Comparison of ENCODE assay signal across 19 cellular contexts in genomic region chrX:77427586-77427985, GRCh38. TPM values are rescaled to one million over a fixed set of nuclear protein-coding genes. Genes with fewer than 3 reads are reported as not detected.
DNase-seq lines count a peak whose midpoint lies in the region; ATAC-seq, FAIRE-seq and TF ChIP-seq lines count a peak whose summit lies in the region.
"Had no signal": no experiment of that assay in that cellular context is flagged by ENCODE, and none has a peak within 500 bp of the region (broad histone marks: within the 10 kb centered on the region; RNA-seq: fewer than 3 reads in every experiment).

No MANE protein-coding gene starts in this region.

- no peak overlapping the region for H3K27ac Mint-ChIP-seq in astrocyte (ENCODE audit: unreplicated experiment)

- H3K4me1 ChIP-seq in astrocyte (ENCODE audit: insufficient read depth, low read length), result peaks cover 16% of the 10 kb centered on the region
- peaks cover 0 to 11% (median 7%) of the 10 kb centered on the region in 5 donors for H3K4me1 ChIP-seq in subcutaneous abdominal adipose tissue (ENCODE audit: control insufficient read depth in 5 of 5, insufficient read depth in 5 of 5, low read length in 5 of 5)
- H3K4me1 ChIP-seq: BE2C had no signal

- H3K9me3 Mint-ChIP-seq in astrocyte (ENCODE audit: unreplicated experiment), result peaks cover 2% of the 10 kb centered on the region
- H3K9me3 Mint-ChIP-seq: CD4-positive, alpha-beta memory T cell had no signal

- no peak for FAIRE-seq in astrocyte (lab: Jason Lieb, UNC)
- FAIRE-seq: A204.1, G401.6, GM12891, GM19239, H54 had no signal

- DNase-seq in LHCN-M2 (ENCODE audit: low read depth), result peak; percentile 30
- no peak for DNase-seq in astrocyte (ENCODE audit: low read depth)
- peak; percentile 62 for DNase-seq in fibroblast of the aortic adventitia (ENCODE audit: low read depth)
- DNase-seq in NCI-H2227 treated with DMSO at 0.1 percent for 48 hours (lab: John Stamatoyannopoulos, UW), result no peak
- no peak for DNase-seq in Kasumi-1 (lab: John Stamatoyannopoulos, UW)
- DNase-seq: BE2C; CD4-positive, alpha-beta memory T cell; DMS79 had no signal

- H3K36me3 ChIP-seq in astrocyte (ENCODE audit: insufficient read depth, low read length) (no peaks in the 10 kb centered on the region), subcutaneous abdominal adipose tissue (ENCODE audit: control insufficient read depth in 5 of 5, insufficient read depth in 5 of 5, low read length in 5 of 5) (no peaks in the 10 kb centered on the region)
- H3K36me3 ChIP-seq: BE2C had no signal

- TF ChIP-seq CTCF in astrocyte (IDR thresholded peaks at IDR 0.05; ENCODE audit: insufficient read depth, low read depth, low read length), result no peak
- TF ChIP-seq CTCF in fibroblast of the aortic adventitia (IDR thresholded peaks at IDR 0.05; ENCODE audit: insufficient read depth, low read length), result no peak

- no peaks in the 10 kb centered on the region for H3K36me3 Mint-ChIP-seq in astrocyte (ENCODE audit: low read depth, unreplicated experiment)
- H3K36me3 Mint-ChIP-seq: CD4-positive, alpha-beta memory T cell had no signal

- no peak overlapping the region for H2AFZ ChIP-seq in astrocyte (ENCODE audit: low read depth, low read length)

- ATAC-seq in GM21367 (IDR thresholded peaks at IDR 0.05; ENCODE audit: unreplicated experiment), result no peak
- ATAC-seq: HCT116 had no signal

- no peak overlapping the region for H3K4me3 Mint-ChIP-seq in astrocyte (ENCODE audit: unreplicated experiment)
- H3K4me3 Mint-ChIP-seq: CD4-positive, alpha-beta memory T cell had no signal

- H3K27me3 ChIP-seq in astrocyte (ENCODE audit: insufficient read depth, low read length) (no peaks in the 10 kb centered on the region), subcutaneous abdominal adipose tissue (ENCODE audit: control insufficient read depth in 5 of 5, insufficient read depth in 4 of 5, low read length in 5 of 5) (peaks cover 0 to 6% (median under 1%) of the 10 kb centered on the region in 5 donors)
- H3K27me3 ChIP-seq: BE2C had no signal

- no peaks in the 10 kb centered on the region for H3K9me3 ChIP-seq in astrocyte (ENCODE audit: insufficient read depth, low read depth, low read length)
- H3K9me3 ChIP-seq in subcutaneous abdominal adipose tissue (ENCODE audit: control insufficient read depth in 5 of 5, low read length in 5 of 5), result no peaks in the 10 kb centered on the region
- H3K9me3 ChIP-seq: BE2C had no signal

- H3K9ac ChIP-seq in astrocyte (ENCODE audit: low read length) (no peak overlapping the region), subcutaneous abdominal adipose tissue (ENCODE audit: low read length in 5 of 5) (no peak overlapping the region)

- H3K4me3 ChIP-seq in astrocyte (ENCODE audit: insufficient read depth, low read depth, low read length) (no peak overlapping the region), fibroblast of the aortic adventitia (ENCODE audit: low read depth, low read length) (no peak overlapping the region), subcutaneous abdominal adipose tissue (ENCODE audit: low read depth in 1 of 5, low read length in 5 of 5) (no peak overlapping the region)

- peak overlapping the region; percentile 50 for H3K27ac ChIP-seq in astrocyte (ENCODE audit: low read depth, low read length)
- H3K27ac ChIP-seq in subcutaneous abdominal adipose tissue (ENCODE audit: low read depth, low read length), result peak overlapping the region; percentile 2
- H3K27ac ChIP-seq: C4-2B, HL-60 had no signal

- no peaks in the 10 kb centered on the region for H3K27me3 Mint-ChIP-seq in astrocyte (ENCODE audit: low read depth, unreplicated experiment)
- H3K27me3 Mint-ChIP-seq: CD4-positive, alpha-beta memory T cell had no signal

- H3K4me2 ChIP-seq in astrocyte (ENCODE audit: low read length), result no peak overlapping the region

- H3K79me2 ChIP-seq in astrocyte (ENCODE audit: insufficient read depth, low read length), result no peaks in the 10 kb centered on the region

- H4K20me1 ChIP-seq in astrocyte (ENCODE audit: insufficient read depth, low read length), result no peaks in the 10 kb centered on the region

- no peaks in the 10 kb centered on the region for H3K4me1 Mint-ChIP-seq in astrocyte (ENCODE audit: low read depth, unreplicated experiment)
- H3K4me1 Mint-ChIP-seq: CD4-positive, alpha-beta memory T cell had no signal

RNA-seq across cellular contexts. Expression of gene FGF16, which starts 19.6 kb away (rescaled TPM):
- total RNA-seq in LHCN-M2 (2014; rRNA removed) (not detected in 2 replicates), astrocyte (0.17 TPM in 1 of 2 replicates, not detected in the other), fibroblast of the aortic adventitia (ENCODE audit: low replicate concordance) (1.8 and 5.9 TPM in 2 replicates)
- not detected for polyA plus RNA-seq in LHCN-M2 (2012)
- total RNA-seq: CD4-positive, alpha-beta memory T cell had no signal
- polyA plus RNA-seq: AG04450; CD4-positive, alpha-beta memory T cell had no signal

Comparison
In these comparisons a context has a peak if more than half of its experiments do, and no peak if none do; other contexts are left out.
1. DNase-seq: peak in LHCN-M2 (single experiment) and fibroblast of the aortic adventitia (single experiment); none in astrocyte (single experiment), NCI-H2227 treated with DMSO at 0.1 percent for 48 hours (single experiment) and Kasumi-1 (0 of 2).